Comparison of ENCODE assay signal across 12 cellular contexts in genomic region chr13:95221991-95222732, GRCh38.
DNase-seq lines count a peak whose midpoint lies in the region; ATAC-seq and TF ChIP-seq lines count a peak whose summit lies in the region.
"Had no signal": no experiment of that assay in that cellular context is flagged by ENCODE, and none has a peak within 500 bp of the region (broad histone marks: within the 10 kb centered on the region; RNA-seq: fewer than 3 reads in every experiment).

No MANE protein-coding gene starts in this region.

- H3K4me1 ChIP-seq in mesenchymal stem cell (ENCODE audit: control insufficient read depth, insufficient read depth, low read depth, low read length) (peaks cover 6% of the 10 kb centered on the region), suprapubic skin (no peaks in the 10 kb centered on the region)

- H3K27ac ChIP-seq in mesenchymal stem cell (ENCODE audit: low read length, poor library complexity, severe bottlenecking) (no peak overlapping the region), suprapubic skin (no peak overlapping the region)

- H3K4me1 Mint-ChIP-seq in HFFc6 (ENCODE audit: low read depth), result peaks cover 12% of the 10 kb centered on the region; the same call in 1 of the 2 replicates

- peak overlapping the region in 1 of 2 experiments; percentile 59 for H2BK12ac ChIP-seq in mesenchymal stem cell (ENCODE audit: low read length in 2 of 2)

- no peak overlapping the region for H3K9ac ChIP-seq in mesenchymal stem cell (ENCODE audit: low read length)

- no peak overlapping the region for H2BK15ac ChIP-seq in mesenchymal stem cell (ENCODE audit: low read depth, poor library complexity, severe bottlenecking)

- no peak overlapping the region for H2BK5ac ChIP-seq in mesenchymal stem cell (ENCODE audit: low read depth, low read length, poor library complexity, severe bottlenecking)

- H3K27me3 ChIP-seq in mesenchymal stem cell (ENCODE audit: control insufficient read depth in 1 of 2, insufficient read depth in 1 of 2, low read length in 2 of 2) (no peaks in the 10 kb centered on the region), suprapubic skin (no peaks in the 10 kb centered on the region)

- peak overlapping the region; percentile 2 for H4K91ac ChIP-seq in mesenchymal stem cell (ENCODE audit: low read length)

- no peak overlapping the region for H3K4me2 ChIP-seq in mesenchymal stem cell (ENCODE audit: low read length, poor library complexity, severe bottlenecking)

- no peak overlapping the region for H2AFZ ChIP-seq in mesenchymal stem cell (ENCODE audit: low read depth, low read length)

- H3K36me3 ChIP-seq in mesenchymal stem cell (ENCODE audit: control insufficient read depth in 1 of 2, insufficient read depth in 2 of 2, low read depth in 1 of 2, low read length in 2 of 2) (peaks cover 4 to 13% of the 10 kb centered on the region in 2 experiments), suprapubic skin (no peaks in the 10 kb centered on the region)

- no peak overlapping the region for H3K4ac ChIP-seq in mesenchymal stem cell (ENCODE audit: low read depth in 1 of 2, low read length in 2 of 2)

- no peak for TF ChIP-seq POLR2A in suprapubic skin (IDR thresholded peaks at IDR 0.05)

- no peak overlapping the region for H3K14ac ChIP-seq in mesenchymal stem cell (ENCODE audit: low read length in 2 of 2)

- no peaks in the 10 kb centered on the region for H3K36me3 Mint-ChIP-seq in HFFc6 (ENCODE audit: low read depth)

- TF ChIP-seq CTCF in suprapubic skin (IDR thresholded peaks at IDR 0.05) (no peak), HFFc6 (IDR thresholded peaks at IDR 0.05) (no peak)

- H3K27me3 Mint-ChIP-seq in HFFc6 (ENCODE audit: insufficient read depth), result no peaks in the 10 kb centered on the region; the same call in 1 of the 2 replicates

- H2AK5ac ChIP-seq in mesenchymal stem cell (ENCODE audit: low read length, severe bottlenecking), result peak overlapping the region; percentile 17

- peak overlapping the region; percentile 41 for H4K8ac ChIP-seq in mesenchymal stem cell (ENCODE audit: low read length)

- no peaks in the 10 kb centered on the region for H3K9me3 Mint-ChIP-seq in HFFc6
- H3K9me3 Mint-ChIP-seq: nephron; T-helper 2 cell treated with Interferon-gamma antibody and Interleukin-4, amounts not matched to agents 5 μg/mL and 100 μg/mL, for 36 hours had no signal

- ATAC-seq in GM18907 (IDR thresholded peaks at IDR 0.05; ENCODE audit: unreplicated experiment) (peak; percentile 88), GM21619 (IDR thresholded peaks at IDR 0.05; ENCODE audit: unreplicated experiment) (peak; percentile 44), HG03432 (IDR thresholded peaks at IDR 0.05; ENCODE audit: unreplicated experiment) (peak; percentile 33)

- H3K4me3 Mint-ChIP-seq in HFFc6, result no peak overlapping the region
- H3K4me3 Mint-ChIP-seq: nephron; T-helper 2 cell treated with Interferon-gamma antibody and Interleukin-4, amounts not matched to agents 5 μg/mL and 100 μg/mL, for 36 hours had no signal

- H3K18ac ChIP-seq in mesenchymal stem cell (ENCODE audit: low read depth in 1 of 2, low read length in 2 of 2), result peak overlapping the region; percentile 49 to 51

- peak; percentile 20 for DNase-seq in mesenchymal stem cell
- DNase-seq in suprapubic skin (ENCODE audit: low spot score in 2 of 2), result no peak
- no peak for DNase-seq in HFFc6
- DNase-seq in A172 (ENCODE audit: low spot score), result no peak
- no peak for DNase-seq in NCI-H146 treated with DMSO at 0.1 percent for 48 hours (lab: John Stamatoyannopoulos, UW; ENCODE audit: unreplicated experiment)
- DNase-seq: kidney, NCI-H2029 treated with DMSO at 0.1 percent for 48 hours had no signal

- H3K27ac Mint-ChIP-seq in HFFc6, result no peak overlapping the region
- H3K27ac Mint-ChIP-seq: T-helper 2 cell treated with Interferon-gamma antibody and Interleukin-4, amounts not matched to agents 5 μg/mL and 100 μg/mL, for 36 hours had no signal

- H3K23ac ChIP-seq in mesenchymal stem cell (ENCODE audit: low read length in 2 of 2), result peak overlapping the region in 1 of 2 experiments; percentile 25

- WGBS in mesenchymal stem cell, result 81% methylated on average over 5 of the region's 8 CpGs
- 82% methylated on average over 8 of the region's 8 CpGs for WGBS in suprapubic skin

- TF ChIP-seq EP300 in suprapubic skin (IDR thresholded peaks at IDR 0.05), result no peak

- peaks cover 24% of the 10 kb centered on the region for H3K79me1 ChIP-seq in mesenchymal stem cell (replicated peaks; ENCODE audit: low read length, poor library complexity, severe bottlenecking)

- H2BK120ac ChIP-seq in mesenchymal stem cell (ENCODE audit: low read depth, low read length), result no peak overlapping the region

- H3K4me3 ChIP-seq in mesenchymal stem cell (ENCODE audit: insufficient read depth in 1 of 2, low read depth in 1 of 2, low read length in 2 of 2), result no peak overlapping the region
- H3K4me3 ChIP-seq in suprapubic skin, result no peak overlapping the region

- H3K9me3 ChIP-seq in mesenchymal stem cell (ENCODE audit: control insufficient read depth, low read length), result no peaks in the 10 kb centered on the region
- H3K9me3 ChIP-seq in suprapubic skin, result no peaks in the 10 kb centered on the region

Comparison
In these comparisons a context has a peak if more than half of its experiments do, and no peak if none do; other contexts are left out.
1. ATAC-seq: peak in every context shown above with its lines; median percentile 88 in GM18907; 44 in GM21619; 33 in HG03432.